ENCODE assay signal across 10 cellular contexts in genomic region chr2:190352668-190353536, GRCh38. TPM values are rescaled to one million over a fixed set of nuclear protein-coding genes. Genes with fewer than 3 reads are reported as not detected.
A peak's percentile ranks its signal among the peaks of the same experiment; 100 is the strongest.
DNase-seq lines count a peak whose midpoint lies in the region; ATAC-seq, FAIRE-seq and TF ChIP-seq lines count a peak whose summit lies in the region.
"Had no signal": no experiment of that assay in that cellular context is flagged by ENCODE, and none has a peak within 500 bp of the region (broad histone marks: within the 10 kb centered on the region; RNA-seq: fewer than 3 reads in every experiment).

No MANE protein-coding gene starts in this region.

- no peak overlapping the region for H3K4me2 ChIP-seq in GM23338

- H3K79me2 ChIP-seq in GM23338 (replicated peaks; ENCODE audit: insufficient read depth), result no peaks in the 10 kb centered on the region

- peak overlapping the region; percentile 41 for H3K27ac ChIP-seq in CD8-positive, alpha-beta memory T cell (ENCODE audit: low read depth, low read length)
- H3K27ac ChIP-seq in RWPE1 (peak overlapping the region; percentile 65), GM23338 (ENCODE audit: low read depth) (no peak overlapping the region)

- peak overlapping the region in 6 of 8 donors; percentile 7 to 93 (median 50) for H3K27ac Mint-ChIP-seq in CD8-positive, alpha-beta memory T cell
- peak overlapping the region; percentile 77 for H3K27ac Mint-ChIP-seq in nephron progenitor cell
- H3K27ac Mint-ChIP-seq in GM23338, result no peak overlapping the region
- H3K27ac Mint-ChIP-seq: CD4-positive, alpha-beta T cell had no signal

- no peak overlapping the region for H2AFZ ChIP-seq in GM23338

- no peaks in the 10 kb centered on the region for H3K36me3 Mint-ChIP-seq in CD8-positive, alpha-beta memory T cell
- H3K36me3 Mint-ChIP-seq in nephron progenitor cell (ENCODE audit: low read depth) (no peaks in the 10 kb centered on the region), GM23338 (ENCODE audit: low read depth) (no peaks in the 10 kb centered on the region)

- no peaks in the 10 kb centered on the region for H3K9me2 ChIP-seq in GM23338 (ENCODE audit: insufficient read depth)

- H3K4me3 ChIP-seq in CD8-positive, alpha-beta memory T cell (ENCODE audit: low read length), result no peak overlapping the region
- H3K4me3 ChIP-seq in fibroblast of mammary gland (ENCODE audit: control insufficient read depth, low read depth, low read length) (no peak overlapping the region), GM23338 (no peak overlapping the region)

- POLR2A ChIA-PET in CD8-positive, alpha-beta memory T cell (lab: Charles Lee), result no interaction called here
- POLR2A ChIA-PET in RWPE1 (lab: Yijun Ruan, JAX; ENCODE audit: low non-redundant PET), result no interaction called here

- H3F3A ChIP-seq in GM23338 (replicated peaks; ENCODE audit: low read depth), result no peaks in the 10 kb centered on the region

- H3K4me1 Mint-ChIP-seq in CD8-positive, alpha-beta memory T cell, result peaks cover 0 to 10% (median 8%) of the 10 kb centered on the region in 3 donors
- H3K4me1 Mint-ChIP-seq in nephron progenitor cell, result peaks cover 13% of the 10 kb centered on the region
- H3K4me1 Mint-ChIP-seq in GM23338, result peaks cover 6% of the 10 kb centered on the region; the same call in 2 of the 3 replicates

- CTCF ChIA-PET in CD8-positive, alpha-beta memory T cell (lab: Charles Lee), result interaction anchor here (0.5 to 1.7 kb wide), 3 partner anchors 7 to 20 kb away, joined by 3 read pairs; no protein-coding TSS in a partner anchor
- CTCF ChIA-PET in RWPE1 (lab: Yijun Ruan, JAX), result interaction anchor here (0.6 to 1.4 kb wide), 2 partner anchors 9 to 1259 kb away, joined by 4 to 5 read pairs; no protein-coding TSS in a partner anchor

- H3K27me3 ChIP-seq in CD8-positive, alpha-beta memory T cell (ENCODE audit: insufficient read depth, low read length, poor library complexity, severe bottlenecking), result no peaks in the 10 kb centered on the region
- H3K27me3 ChIP-seq in GM23338 (ENCODE audit: insufficient read depth), result no peaks in the 10 kb centered on the region

- no peak for FAIRE-seq in GM12891 (lab: Jason Lieb, UNC)

- H4K20me1 ChIP-seq in GM23338 (replicated peaks; ENCODE audit: insufficient read depth), result no peaks in the 10 kb centered on the region

- ATAC-seq in GM23338, result no peak
- no peak for ATAC-seq in GM21367 (IDR thresholded peaks at IDR 0.05; ENCODE audit: unreplicated experiment)
- no peak for ATAC-seq in GM18858 (IDR thresholded peaks at IDR 0.05; ENCODE audit: unreplicated experiment)

- no peaks in the 10 kb centered on the region for H3K36me3 ChIP-seq in CD8-positive, alpha-beta memory T cell (ENCODE audit: insufficient read depth, low read length)
- H3K36me3 ChIP-seq in GM23338 (ENCODE audit: insufficient read depth), result no peaks in the 10 kb centered on the region

- peak overlapping the region in 2 of 7 donors; percentile 6 to 23 for H3K4me3 Mint-ChIP-seq in CD8-positive, alpha-beta memory T cell
- H3K4me3 Mint-ChIP-seq in nephron progenitor cell (no peak overlapping the region), GM23338 (no peak overlapping the region)
- H3K4me3 Mint-ChIP-seq: CD4-positive, alpha-beta T cell had no signal

- TF ChIP-seq CTCF in RWPE1 (conservative IDR thresholded peaks at IDR 0.05; ENCODE audit: low read depth), result no peak
- TF ChIP-seq CTCF in fibroblast of mammary gland (conservative IDR thresholded peaks at IDR 0.05; ENCODE audit: control insufficient read depth, insufficient read depth, low read depth, low read length), result no peak
- TF ChIP-seq CTCF in nephron progenitor cell (IDR thresholded peaks at IDR 0.05), result no peak
- TF ChIP-seq CTCF in GM23338 (conservative IDR thresholded peaks at IDR 0.05; ENCODE audit: low read depth in 2 of 2), result no peak

- H3K4me1 ChIP-seq in CD8-positive, alpha-beta memory T cell (ENCODE audit: insufficient read depth, low read length), result no peaks in the 10 kb centered on the region
- no peaks in the 10 kb centered on the region for H3K4me1 ChIP-seq in GM23338 (ENCODE audit: insufficient read depth)

- no peak for DNase-seq in CD8-positive, alpha-beta memory T cell
- DNase-seq in RWPE1 (ENCODE audit: low spot score), result no peak
- peak; percentile 33 for DNase-seq in fibroblast of mammary gland (ENCODE audit: low read depth)
- no peak for DNase-seq in nephron progenitor cell
- no peak for DNase-seq in GM23338 (ENCODE audit: low spot score)
- no peak for DNase-seq in GM12891 (ENCODE audit: insufficient read length, low spot score)
- DNase-seq: CD4-positive, alpha-beta T cell; stimulated activated CD4-positive, alpha-beta T cell treated with anti-CD3 and anti-CD28 coated beads, Interleukin-2, amount 100 ng/mL, for 24 hours had no signal

- no peaks in the 10 kb centered on the region for H3K9me3 ChIP-seq in CD8-positive, alpha-beta memory T cell (ENCODE audit: low read length)

- no peaks in the 10 kb centered on the region for H3K27me3 Mint-ChIP-seq in CD8-positive, alpha-beta memory T cell
- H3K27me3 Mint-ChIP-seq in nephron progenitor cell (ENCODE audit: low read depth, poor library complexity), result no peaks in the 10 kb centered on the region
- no peaks in the 10 kb centered on the region for H3K27me3 Mint-ChIP-seq in GM23338 (ENCODE audit: insufficient read depth, low read depth, poor library complexity)
- H3K27me3 Mint-ChIP-seq: CD4-positive, alpha-beta T cell had no signal

- no peaks in the 10 kb centered on the region for H3K9me3 Mint-ChIP-seq in CD8-positive, alpha-beta memory T cell
- no peaks in the 10 kb centered on the region for H3K9me3 Mint-ChIP-seq in nephron progenitor cell
- no peaks in the 10 kb centered on the region; the same call in 2 of the 3 replicates for H3K9me3 Mint-ChIP-seq in GM23338
- H3K9me3 Mint-ChIP-seq: CD4-positive, alpha-beta T cell had no signal

- TF ChIP-seq POLR2A in GM12891 (IDR thresholded peaks at IDR 0.05; ENCODE audit: low read depth, low read length), result no peak

TF ChIP-seq in GM23338, 12 proteins besides CTCF, POLR2A, EP300 and RAD21:
- TF ChIP-seq, protein P1, sequence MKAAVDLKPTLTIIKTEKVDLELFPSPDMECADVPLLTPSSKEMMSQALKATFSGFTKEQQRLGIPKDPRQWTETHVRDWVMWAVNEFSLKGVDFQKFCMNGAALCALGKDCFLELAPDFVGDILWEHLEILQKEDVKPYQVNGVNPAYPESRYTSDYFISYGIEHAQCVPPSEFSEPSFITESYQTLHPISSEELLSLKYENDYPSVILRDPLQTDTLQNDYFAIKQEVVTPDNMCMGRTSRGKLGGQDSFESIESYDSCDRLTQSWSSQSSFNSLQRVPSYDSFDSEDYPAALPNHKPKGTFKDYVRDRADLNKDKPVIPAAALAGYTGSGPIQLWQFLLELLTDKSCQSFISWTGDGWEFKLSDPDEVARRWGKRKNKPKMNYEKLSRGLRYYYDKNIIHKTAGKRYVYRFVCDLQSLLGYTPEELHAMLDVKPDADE (IDR thresholded peaks at IDR 0.05), result no peak
- TF ChIP-seq EZH2phosphoT487 (IDR thresholded peaks at IDR 0.05; ENCODE audit: unreplicated experiment) (no peak), CREB1 (CRISPR knock-in tag; IDR thresholded peaks at IDR 0.05; ENCODE audit: low read depth) (no peak), ZNF331 (CRISPR knock-in tag; IDR thresholded peaks at IDR 0.05; ENCODE audit: low read depth) (no peak)
TF ChIP-seq in GM23338: peak in this region for 0.

TF ChIP-seq in GM12891, 5 proteins besides CTCF, POLR2A, EP300 and RAD21:
- TF ChIP-seq TAF1 (IDR thresholded peaks at IDR 0.05; ENCODE audit: low read depth, low read length), result no peak

RNA-seq across cellular contexts. Expression of gene INPP1, which starts 9.5 kb away (rescaled TPM):
- total RNA-seq in CD8-positive, alpha-beta memory T cell, result 10 to 100 TPM; 13.4 to 15.9 TPM
- polyA plus RNA-seq in CD8-positive, alpha-beta memory T cell, result 5.5 TPM
- total RNA-seq in GM23338 (2014; rRNA removed; shearing (Covaris generic)), result 0.31 and 6.5 TPM in 2 replicates
- 1.9 and 2.6 TPM in 2 replicates for polyA plus RNA-seq in GM23338 (2016; fragmentation: Nextera tagmentation; extraction: Ambion mirVana)
- polyA plus RNA-seq in GM12891 (2012; ENCODE audit: low read depth, missing spikeins), result 8.3 TPM

RNA-seq across cellular contexts. Expression of gene HIBCH, which starts 33.3 kb away (rescaled TPM):
- total RNA-seq in CD8-positive, alpha-beta memory T cell, result 10 to 100 TPM; 30.8 to 32.2 TPM
- polyA plus RNA-seq in CD8-positive, alpha-beta memory T cell, result 20.3 TPM
- total RNA-seq in GM23338 (2014; rRNA removed; shearing (Covaris generic)), result 25.7 and 25.8 TPM in 2 replicates
- 37.7 and 42.3 TPM in 2 replicates for polyA plus RNA-seq in GM23338 (2016; fragmentation: Nextera tagmentation; extraction: Ambion mirVana)
- 22.8 TPM for polyA plus RNA-seq in GM12891 (2012; ENCODE audit: low read depth, missing spikeins)

RNA-seq across cellular contexts. Expression of gene MFSD6, which starts 55.3 kb away (rescaled TPM):
- 10 to 100 TPM; 64.9 to 65.7 TPM for total RNA-seq in CD8-positive, alpha-beta memory T cell
- 31.8 TPM for polyA plus RNA-seq in CD8-positive, alpha-beta memory T cell
- 9.6 and 15.8 TPM in 2 replicates for total RNA-seq in GM23338 (2014; rRNA removed; shearing (Covaris generic))
- 2.3 and 3.1 TPM in 2 replicates for polyA plus RNA-seq in GM23338 (2016; fragmentation: Nextera tagmentation; extraction: Ambion mirVana)
- polyA plus RNA-seq in GM12891 (2012; ENCODE audit: low read depth, missing spikeins), result 12.1 TPM
